In the genomic region with DNA sequence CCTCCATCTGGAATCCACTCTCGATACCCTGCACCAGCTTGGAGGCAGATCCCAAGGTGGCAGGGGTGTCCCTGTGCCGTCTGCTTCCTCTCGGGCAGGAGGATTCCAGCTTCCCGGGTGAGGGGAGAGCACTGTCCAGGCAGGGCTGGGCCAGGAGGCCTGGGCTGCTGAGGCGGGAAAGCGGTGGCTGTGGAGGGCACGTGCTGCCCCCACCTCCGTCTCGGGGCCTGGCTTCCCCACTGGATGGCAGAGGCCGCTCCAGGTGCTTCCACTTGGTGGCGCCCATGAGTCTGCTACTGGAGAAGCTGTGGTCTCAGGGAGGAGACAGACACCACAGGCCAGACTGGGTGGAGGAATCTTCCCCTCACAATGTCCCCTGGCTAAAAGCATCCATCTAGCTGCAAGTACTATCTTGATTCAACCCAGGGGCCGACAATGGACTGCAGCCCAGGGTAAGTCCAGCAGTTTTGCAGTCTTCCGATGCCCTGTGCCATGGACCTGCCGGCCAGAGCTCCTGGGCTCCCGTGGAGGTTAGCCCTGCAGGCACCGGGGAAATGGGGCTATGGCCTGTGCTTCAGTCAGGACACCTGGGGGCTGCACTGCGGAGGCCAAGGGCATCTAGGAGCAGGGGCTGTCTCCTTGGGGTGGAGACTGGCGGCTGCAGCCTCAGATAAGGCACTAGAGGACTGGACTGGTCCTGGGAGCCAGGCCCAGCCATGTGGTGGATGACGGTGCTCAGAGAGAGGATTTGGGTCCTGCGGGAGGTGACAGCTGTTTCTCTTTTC, we compare ENCODE assay signal across 8 cellular contexts. TPM values are rescaled to one million over a fixed set of nuclear protein-coding genes. Genes with fewer than 3 reads are reported as not detected.
DNase-seq lines count a peak whose midpoint lies in the region; ATAC-seq and TF ChIP-seq lines count a peak whose summit lies in the region.

No MANE protein-coding gene starts in this region.

- no peak overlapping the region for H3K4me3 ChIP-seq in fibroblast of mammary gland (ENCODE audit: control insufficient read depth, low read depth, low read length)
- H3K4me3 ChIP-seq in psoas muscle, result no peak overlapping the region

- WGBS in psoas muscle, 3 donors, result 84% methylated on average over 20 of the region's 20 CpGs

- POLR2A ChIA-PET in CD4-positive, alpha-beta T cell (lab: Charles Lee), result no interaction called here

- intact Hi-C loops in CD4-positive, alpha-beta T cell (cut with DNase I, micrococcal nuclease), result loop anchor here (2.0 to 5.0 kb wide), 2 partner anchors 439 to 441 kb away; no protein-coding TSS in a partner anchor
- intact Hi-C loops in psoas muscle (cut with DNase I), result no loop called here

- H3K9me3 Mint-ChIP-seq in CD4-positive, alpha-beta T cell, result no peaks in the 10 kb centered on the region

- H3K27me3 ChIP-seq in CD4-positive, alpha-beta T cell (ENCODE audit: control insufficient read depth, insufficient read depth, low read length), result no peaks in the 10 kb centered on the region
- no peaks in the 10 kb centered on the region for H3K27me3 ChIP-seq in psoas muscle (ENCODE audit: insufficient read depth in 3 of 3, low read length in 2 of 3)

- H3K4me1 Mint-ChIP-seq in CD4-positive, alpha-beta T cell (ENCODE audit: low read depth), result peaks cover 5% of the 10 kb centered on the region

- no peak overlapping the region for H3K27ac ChIP-seq in CD4-positive, alpha-beta T cell (ENCODE audit: low read depth, low read length)
- H3K27ac ChIP-seq in psoas muscle, result no peak overlapping the region

- no peak for TF ChIP-seq CTCF in CD4-positive, alpha-beta T cell (IDR thresholded peaks at IDR 0.05)
- TF ChIP-seq CTCF in fibroblast of mammary gland (conservative IDR thresholded peaks at IDR 0.05; ENCODE audit: control insufficient read depth, insufficient read depth, low read depth, low read length) (peak; percentile 51), psoas muscle (IDR thresholded peaks at IDR 0.05) (no peak)

- H3K9me3 ChIP-seq in CD4-positive, alpha-beta T cell (ENCODE audit: control insufficient read depth, low read length), result no peaks in the 10 kb centered on the region
- H3K9me3 ChIP-seq in psoas muscle, result no peaks in the 10 kb centered on the region

- DNase-seq in CD4-positive, alpha-beta T cell, result peak in 8 of 10 experiments; percentile 15 to 56 (median 18)
- DNase-seq in HUDEP-2 (lab: John Stamatoyannopoulos, UW; ENCODE audit: unreplicated experiment in 76 of 76) (peak in 60 of 76 experiments; percentile 8 to 70 (median 40)), fibroblast of mammary gland (ENCODE audit: low read depth) (peak; percentile 29), psoas muscle (peak; percentile 37 to 59), GM19238 (ENCODE audit: insufficient read length, low spot score) (no peak), foreskin melanocyte (no peak)
- peak; percentile 32 for DNase-seq in activated CD4-positive, alpha-beta T cell treated with anti-CD3 and anti-CD28 coated beads, Interleukin-2, amount 50 U/mL, for 1 hour

- no peaks in the 10 kb centered on the region for H3K27me3 Mint-ChIP-seq in CD4-positive, alpha-beta T cell

- CTCF ChIA-PET in CD4-positive, alpha-beta T cell (lab: Charles Lee), result interaction anchor here (0.8 to 3.0 kb wide), 3 partner anchors 14 to 150 kb away, joined by 3 to 14 read pairs (median 4); no protein-coding TSS in a partner anchor

- no peak for ATAC-seq in CD4-positive, alpha-beta T cell (ENCODE audit: poor library complexity)
- ATAC-seq in psoas muscle (peak in 2 of 4 donors; percentile 29 to 32), HG02885 (IDR thresholded peaks at IDR 0.05; ENCODE audit: poor library complexity, unreplicated experiment) (no peak)

- H3K36me3 Mint-ChIP-seq in CD4-positive, alpha-beta T cell (ENCODE audit: low read depth), result peaks cover 31% of the 10 kb centered on the region

- H3K4me1 ChIP-seq in psoas muscle, result no peaks in the 10 kb centered on the region

- peaks cover 0 to 38% of the 10 kb centered on the region in 2 donors for H3K36me3 ChIP-seq in psoas muscle (ENCODE audit: insufficient read depth in 1 of 2, low read depth in 1 of 2)

- no peak overlapping the region for H3K4me3 Mint-ChIP-seq in CD4-positive, alpha-beta T cell

- no peak overlapping the region for H3K27ac Mint-ChIP-seq in CD4-positive, alpha-beta T cell

RNA-seq across cellular contexts. Expression of gene EIF4G3, which starts 41.3 kb away (rescaled TPM):
- 10 to 100 TPM; 18.8 to 21.5 TPM for total RNA-seq in CD4-positive, alpha-beta T cell
- 10 to 100 TPM; 38.7 to 58.1 (median 48.2) TPM for total RNA-seq in psoas muscle
- 10 to 100 TPM; 11.3 to 58.1 (median 24.6) TPM for polyA plus RNA-seq in psoas muscle

Comparison
In these comparisons a context has a peak if more than half of its experiments do, and no peak if none do; other contexts are left out.
1. DNase-seq: peak in CD4-positive, alpha-beta T cell (8 of 10), HUDEP-2 (60 of 76), activated CD4-positive, alpha-beta T cell treated with anti-CD3 and anti-CD28 coated beads, Interleukin-2, amount 50 U/mL, for 1 hour (single experiment), fibroblast of mammary gland (single experiment) and psoas muscle (2 of 2); none in GM19238 (single experiment) and foreskin melanocyte (single experiment).
2. intact Hi-C loops: an anchor here in CD4-positive, alpha-beta T cell (2.0 to 5.0 kb wide); none called in psoas muscle.